1 cellular context compared by ENCODE assay signal in the genomic region with DNA sequence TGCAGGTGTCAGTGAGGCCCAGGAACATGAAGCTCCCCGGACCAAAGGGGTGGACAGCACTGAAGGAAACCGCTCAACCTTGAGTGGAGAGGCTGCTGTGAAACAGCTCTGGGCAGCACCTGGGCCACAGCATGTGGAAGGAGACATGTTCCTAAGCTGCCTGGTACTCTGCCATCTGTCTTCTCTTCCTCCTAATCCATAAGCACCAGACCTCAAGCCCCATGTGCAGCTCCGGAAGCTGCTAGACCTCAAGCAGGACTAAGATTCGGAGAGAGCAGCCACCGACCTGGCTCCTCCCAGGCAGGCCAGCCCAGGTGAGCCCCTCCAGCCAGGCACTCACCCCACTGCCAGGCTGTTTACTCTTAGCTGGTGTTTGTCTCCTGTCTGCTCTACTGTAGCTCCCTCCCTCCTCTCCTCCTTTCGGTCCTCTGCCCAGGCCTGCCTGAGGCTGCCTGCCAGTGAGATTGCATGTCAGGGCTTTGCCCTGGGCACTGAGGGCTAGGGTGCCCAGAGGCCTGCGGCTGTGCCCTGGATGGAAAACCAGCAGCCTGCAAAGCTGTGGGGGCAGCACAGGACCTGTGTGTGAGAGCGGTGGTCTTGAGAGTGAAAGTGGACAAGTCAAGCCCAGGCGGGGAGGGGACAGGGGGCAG.
TF ChIP-seq lines count a peak whose summit lies in the region.

No MANE protein-coding gene starts in this region.

TF ChIP-seq in GM23338, 12 proteins besides CTCF, POLR2A, EP300 and RAD21:
- TF ChIP-seq EZH2phosphoT487 (IDR thresholded peaks at IDR 0.05; ENCODE audit: unreplicated experiment) (no peak), STAT1 (IDR thresholded peaks at IDR 0.05; ENCODE audit: unreplicated experiment) (no peak)
- TF ChIP-seq, protein P1, sequence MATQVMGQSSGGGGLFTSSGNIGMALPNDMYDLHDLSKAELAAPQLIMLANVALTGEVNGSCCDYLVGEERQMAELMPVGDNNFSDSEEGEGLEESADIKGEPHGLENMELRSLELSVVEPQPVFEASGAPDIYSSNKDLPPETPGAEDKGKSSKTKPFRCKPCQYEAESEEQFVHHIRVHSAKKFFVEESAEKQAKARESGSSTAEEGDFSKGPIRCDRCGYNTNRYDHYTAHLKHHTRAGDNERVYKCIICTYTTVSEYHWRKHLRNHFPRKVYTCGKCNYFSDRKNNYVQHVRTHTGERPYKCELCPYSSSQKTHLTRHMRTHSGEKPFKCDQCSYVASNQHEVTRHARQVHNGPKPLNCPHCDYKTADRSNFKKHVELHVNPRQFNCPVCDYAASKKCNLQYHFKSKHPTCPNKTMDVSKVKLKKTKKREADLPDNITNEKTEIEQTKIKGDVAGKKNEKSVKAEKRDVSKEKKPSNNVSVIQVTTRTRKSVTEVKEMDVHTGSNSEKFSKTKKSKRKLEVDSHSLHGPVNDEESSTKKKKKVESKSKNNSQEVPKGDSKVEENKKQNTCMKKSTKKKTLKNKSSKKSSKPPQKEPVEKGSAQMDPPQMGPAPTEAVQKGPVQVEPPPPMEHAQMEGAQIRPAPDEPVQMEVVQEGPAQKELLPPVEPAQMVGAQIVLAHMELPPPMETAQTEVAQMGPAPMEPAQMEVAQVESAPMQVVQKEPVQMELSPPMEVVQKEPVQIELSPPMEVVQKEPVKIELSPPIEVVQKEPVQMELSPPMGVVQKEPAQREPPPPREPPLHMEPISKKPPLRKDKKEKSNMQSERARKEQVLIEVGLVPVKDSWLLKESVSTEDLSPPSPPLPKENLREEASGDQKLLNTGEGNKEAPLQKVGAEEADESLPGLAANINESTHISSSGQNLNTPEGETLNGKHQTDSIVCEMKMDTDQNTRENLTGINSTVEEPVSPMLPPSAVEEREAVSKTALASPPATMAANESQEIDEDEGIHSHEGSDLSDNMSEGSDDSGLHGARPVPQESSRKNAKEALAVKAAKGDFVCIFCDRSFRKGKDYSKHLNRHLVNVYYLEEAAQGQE (IDR thresholded peaks at IDR 0.05; ENCODE audit: unreplicated experiment), result no peak
TF ChIP-seq in GM23338: peak in this region for 0.
